ENCODE assay signal across 8 cellular contexts in genomic region chr9:130997925-130998595, GRCh38. TPM values are rescaled to one million over a fixed set of nuclear protein-coding genes. Genes with fewer than 3 reads are reported as not detected.
DNase-seq lines count a peak whose midpoint lies in the region; FAIRE-seq and TF ChIP-seq lines count a peak whose summit lies in the region.
"Had no signal": no experiment of that assay in that cellular context is flagged by ENCODE, and none has a peak within 500 bp of the region (broad histone marks: within the 10 kb centered on the region; RNA-seq: fewer than 3 reads in every experiment).

No MANE protein-coding gene starts in this region.

- H3K9me3 ChIP-seq in SJSA1 (replicated peaks) (no peaks in the 10 kb centered on the region), keratinocyte (ENCODE audit: control insufficient read depth, low read depth, low read length) (no peaks in the 10 kb centered on the region)

- H3K4me2 ChIP-seq in KMS-11 (no peak overlapping the region), keratinocyte (ENCODE audit: control insufficient read depth, extremely low read depth, insufficient read depth, low read depth, low read length) (no peak overlapping the region)

- H2AFZ ChIP-seq in KMS-11 (ENCODE audit: low read depth) (no peak overlapping the region), keratinocyte (ENCODE audit: control insufficient read depth, low read length) (no peak overlapping the region)

- no peaks in the 10 kb centered on the region for H3K36me3 ChIP-seq in KMS-11 (ENCODE audit: insufficient read depth)
- H3K36me3 ChIP-seq in SJSA1, result no peaks in the 10 kb centered on the region
- no peaks in the 10 kb centered on the region for H3K36me3 ChIP-seq in bronchial epithelial cell (ENCODE audit: control insufficient read depth, insufficient read depth, low read length)
- no peaks in the 10 kb centered on the region for H3K36me3 ChIP-seq in keratinocyte (ENCODE audit: control insufficient read depth in 2 of 2, extremely low read depth in 1 of 2, insufficient read depth in 2 of 2, low read length in 2 of 2)

- H3K9me1 ChIP-seq in keratinocyte (ENCODE audit: control insufficient read depth, extremely low read depth, insufficient read depth, low read length), result no peaks in the 10 kb centered on the region

- FAIRE-seq in bronchial epithelial cell (lab: Jason Lieb, UNC) (no peak), keratinocyte (lab: Jason Lieb, UNC) (no peak)
- FAIRE-seq: TTC549 had no signal

- no peak overlapping the region for H3K9ac ChIP-seq in KMS-11
- no peak overlapping the region for H3K9ac ChIP-seq in keratinocyte (ENCODE audit: control insufficient read depth, extremely low read depth, insufficient read depth, low read length)

- H4K20me1 ChIP-seq in KMS-11 (ENCODE audit: insufficient read depth) (no peaks in the 10 kb centered on the region), keratinocyte (ENCODE audit: control insufficient read depth, extremely low read depth, insufficient read depth, low read length) (peaks cover 7% of the 10 kb centered on the region)

- H3K4me1 ChIP-seq in KMS-11 (ENCODE audit: low read depth, poor library complexity, severe bottlenecking), result no peaks in the 10 kb centered on the region
- peaks cover 6% of the 10 kb centered on the region; the same call in 1 of the 2 replicates for H3K4me1 ChIP-seq in SJSA1 (replicated peaks)
- H3K4me1 ChIP-seq in keratinocyte (ENCODE audit: control insufficient read depth, extremely low read depth, insufficient read depth, low read length), result peaks cover 3% of the 10 kb centered on the region

- TF ChIP-seq CTCF in KMS-11 (conservative IDR thresholded peaks at IDR 0.05; ENCODE audit: low read depth, low read length) (peak; percentile 71), bronchial epithelial cell (IDR thresholded peaks at IDR 0.05; ENCODE audit: insufficient read depth, low read length, severe bottlenecking) (peak; percentile 87), keratinocyte (optimal IDR thresholded peaks at IDR 0.05 in 1 of 3, IDR thresholded peaks at IDR 0.05 in 1 of 3, conservative IDR thresholded peaks at IDR 0.05 in 1 of 3; ENCODE audit: extremely low read depth in 1 of 3, insufficient read depth in 2 of 3, low read length in 3 of 3) (peak; percentile 74 to 95 (median 89))

- H3K27ac ChIP-seq in KMS-11 (no peak overlapping the region), SJSA1 (no peak overlapping the region), keratinocyte (ENCODE audit: control insufficient read depth, insufficient read depth, low read length) (no peak overlapping the region)

- DNase-seq in EL (peak; percentile 78), SJSA1 (ENCODE audit: low read depth in 1 of 2, low spot score in 2 of 2) (peak; percentile 53 to 72), bronchial epithelial cell (ENCODE audit: low read depth) (peak; percentile 37), keratinocyte (ENCODE audit: low read depth, low spot score) (peak; percentile 32), cortex of kidney (lab: John Stamatoyannopoulos, UW) (no peak)
- peak; percentile 9 to 28 for DNase-seq in stimulated activated CD8-positive, alpha-beta memory T cell treated with anti-CD3 and anti-CD28 coated beads, Interleukin-15, amount 100 ng/mL, for 48 hours (ENCODE audit: low read depth in 2 of 2)

- H3K4me3 ChIP-seq in KMS-11 (IDR thresholded peaks at IDR 0.05; ENCODE audit: insufficient read depth, low read depth, low read length), result no peak overlapping the region
- no peak overlapping the region for H3K4me3 ChIP-seq in SJSA1
- H3K4me3 ChIP-seq in bronchial epithelial cell (ENCODE audit: low read depth, low read length), result no peak overlapping the region
- no peak overlapping the region for H3K4me3 ChIP-seq in keratinocyte (ENCODE audit: control insufficient read depth in 2 of 3, extremely low read depth in 1 of 3, insufficient read depth in 2 of 3, low read depth in 1 of 3, low read length in 3 of 3)

- H3K27me3 ChIP-seq in KMS-11 (ENCODE audit: insufficient read depth, low read depth) (peaks cover 86% of the 10 kb centered on the region), SJSA1 (replicated peaks) (peaks cover 22% of the 10 kb centered on the region), bronchial epithelial cell (ENCODE audit: control insufficient read depth, insufficient read depth, low read length) (peaks cover 14% of the 10 kb centered on the region), keratinocyte (ENCODE audit: control insufficient read depth, extremely low read depth, insufficient read depth, low read length) (peaks cover 36% of the 10 kb centered on the region)

- H3K79me2 ChIP-seq in KMS-11 (ENCODE audit: insufficient read depth, low read depth) (no peaks in the 10 kb centered on the region), keratinocyte (ENCODE audit: control insufficient read depth, insufficient read depth, low read length) (no peaks in the 10 kb centered on the region)

- dilution Hi-C loops in keratinocyte (cut with MboI; ENCODE audit: extremely low pct_ligation_motif_present, low sequenced_read_pairs), result no loop called here

RNA-seq across cellular contexts. Expression of gene LAMC3, which starts 10.9 kb away (rescaled TPM):
- not detected in 2 replicates for total RNA-seq in SJSA1 (2014; rRNA removed; shearing (Covaris generic))
- not detected in 2 replicates for total RNA-seq in bronchial epithelial cell
- not detected in 3 replicates for polyA plus RNA-seq in keratinocyte
- polyA plus RNA-seq in keratinocyte (2011; ENCODE audit: low read depth), result not detected
- not detected in 2 replicates for polyA plus RNA-seq in keratinocyte (2011; cell fraction: cytosol; rRNA removed)
- 0.03 TPM in 1 of 2 replicates, not detected in the other for polyA plus RNA-seq in keratinocyte (2011; cell fraction: nucleus; rRNA removed)
- not detected in 2 replicates for polyA plus RNA-seq in keratinocyte (2012; ENCODE audit: low replicate concordance)
- polyA minus RNA-seq in keratinocyte, result not detected in 3 replicates
- not detected for polyA minus RNA-seq in keratinocyte (2011; cell fraction: cytosol; rRNA and poly(A)+ RNA removed)
- not detected in 2 replicates for polyA minus RNA-seq in keratinocyte (2011; cell fraction: nucleus; rRNA and poly(A)+ RNA removed)

RNA-seq across cellular contexts. Expression of gene FIBCD1, which starts 59.0 kb away (rescaled TPM):
- 0.08 TPM in 1 of 2 replicates, not detected in the other for total RNA-seq in SJSA1 (2014; rRNA removed; shearing (Covaris generic))
- 0.26 and 0.51 TPM in 2 replicates for total RNA-seq in bronchial epithelial cell
- polyA plus RNA-seq in keratinocyte, result 0.79 to 1.3 TPM (median 0.94 TPM) in 3 replicates
- polyA plus RNA-seq in keratinocyte (2011; ENCODE audit: low read depth), result not detected
- 0.72 and 1.8 TPM in 2 replicates for polyA plus RNA-seq in keratinocyte (2011; cell fraction: cytosol; rRNA removed)
- polyA plus RNA-seq in keratinocyte (2011; cell fraction: nucleus; rRNA removed), result 2.0 and 3.2 TPM in 2 replicates
- polyA plus RNA-seq in keratinocyte (2012; ENCODE audit: low replicate concordance), result 0.76 and 2.6 TPM in 2 replicates
- polyA minus RNA-seq in keratinocyte, result 0.23 to 0.72 TPM (median 0.48 TPM) in 3 replicates
- 2.9 TPM for polyA minus RNA-seq in keratinocyte (2011; cell fraction: cytosol; rRNA and poly(A)+ RNA removed)
- polyA minus RNA-seq in keratinocyte (2011; cell fraction: nucleus; rRNA and poly(A)+ RNA removed), result 1.4 and 3.2 TPM in 2 replicates
